Comparison of ENCODE assay signal across 8 cellular contexts in genomic region chr5:141617128-141617527, GRCh38. TPM values are rescaled to one million over a fixed set of nuclear protein-coding genes. Genes with fewer than 3 reads are reported as not detected.
DNase-seq lines count a peak whose midpoint lies in the region; ATAC-seq and TF ChIP-seq lines count a peak whose summit lies in the region.

No MANE protein-coding gene starts in this region.

- peak overlapping the region; percentile 91 to 99 for H3K27ac ChIP-seq in left lung
- H3K27ac ChIP-seq in tibial artery: peak overlapping the region; percentile 86 to 97

- H3K4me3 ChIP-seq in left lung (peak overlapping the region in 1 of 2 donors; percentile 98), tibial artery (peak overlapping the region; percentile 69 to 97)

- DNase-seq in activated CD8-positive, alpha-beta memory T cell treated with anti-CD3 and anti-CD28 coated beads, Interleukin-2, amount 10 ng/mL, durations not matched to agents 7 days and 5 days: no peak
- no peak for DNase-seq in activated CD8-positive, alpha-beta memory T cell treated with anti-CD3 and anti-CD28 coated beads for 24 hours
- no peak for DNase-seq in activated naive CD8-positive, alpha-beta T cell treated with anti-CD3 and anti-CD28 coated beads for 36 hours
- DNase-seq in left lung (no peak), tibial artery (no peak), foreskin melanocyte (no peak), SHP77 (lab: John Stamatoyannopoulos, UW) (no peak)

- ATAC-seq in activated CD8-positive, alpha-beta memory T cell treated with anti-CD3 and anti-CD28 coated beads, Interleukin-2, amount 10 ng/mL, durations not matched to agents 7 days and 5 days: no peak
- ATAC-seq in left lung (no peak), GM18511 (IDR thresholded peaks at IDR 0.05; ENCODE audit: unreplicated experiment) (no peak)

- H3K9me3 ChIP-seq in left lung (no peaks in the 10 kb centered on the region), tibial artery (no peaks in the 10 kb centered on the region)

- intact Hi-C loops in left lung (cut with DNase I): no loop called here
- intact Hi-C loops in tibial artery (cut with DNase I; ENCODE audit: low total_unique reads): no loop called here

- H3K27me3 ChIP-seq in left lung (no peaks in the 10 kb centered on the region), tibial artery (no peaks in the 10 kb centered on the region)

- H3K36me3 Mint-ChIP-seq in activated CD8-positive, alpha-beta memory T cell treated with anti-CD3 and anti-CD28 coated beads, Interleukin-2, amount 10 ng/mL, durations not matched to agents 7 days and 5 days: peaks cover 54% of the 10 kb centered on the region
- peaks cover 54% of the 10 kb centered on the region for H3K36me3 Mint-ChIP-seq in activated naive CD8-positive, alpha-beta T cell treated with anti-CD3 and anti-CD28 coated beads for 36 hours

- H3K27ac Mint-ChIP-seq in activated CD8-positive, alpha-beta memory T cell treated with anti-CD3 and anti-CD28 coated beads, Interleukin-2, amount 10 ng/mL, durations not matched to agents 7 days and 5 days: peak overlapping the region; percentile 98
- H3K27ac Mint-ChIP-seq in activated naive CD8-positive, alpha-beta T cell treated with anti-CD3 and anti-CD28 coated beads for 36 hours: peak overlapping the region; percentile 97

- peaks cover 57% of the 10 kb centered on the region for H3K4me1 Mint-ChIP-seq in activated CD8-positive, alpha-beta memory T cell treated with anti-CD3 and anti-CD28 coated beads, Interleukin-2, amount 10 ng/mL, durations not matched to agents 7 days and 5 days
- peaks cover 54% of the 10 kb centered on the region for H3K4me1 Mint-ChIP-seq in activated naive CD8-positive, alpha-beta T cell treated with anti-CD3 and anti-CD28 coated beads for 36 hours

- H3K4me3 Mint-ChIP-seq in activated CD8-positive, alpha-beta memory T cell treated with anti-CD3 and anti-CD28 coated beads, Interleukin-2, amount 10 ng/mL, durations not matched to agents 7 days and 5 days: peak overlapping the region; percentile 100
- peak overlapping the region; percentile 97 for H3K4me3 Mint-ChIP-seq in activated naive CD8-positive, alpha-beta T cell treated with anti-CD3 and anti-CD28 coated beads for 36 hours

- H3K27me3 Mint-ChIP-seq in activated CD8-positive, alpha-beta memory T cell treated with anti-CD3 and anti-CD28 coated beads, Interleukin-2, amount 10 ng/mL, durations not matched to agents 7 days and 5 days: no peaks in the 10 kb centered on the region
- no peaks in the 10 kb centered on the region for H3K27me3 Mint-ChIP-seq in activated naive CD8-positive, alpha-beta T cell treated with anti-CD3 and anti-CD28 coated beads for 36 hours

- H3K4me1 ChIP-seq in left lung (peaks cover 0 to 65% of the 10 kb centered on the region in 2 donors), tibial artery (peaks cover 0 to 50% (median 20%) of the 10 kb centered on the region in 4 donors)

- H3K36me3 ChIP-seq in left lung: peaks cover 0 to 23% of the 10 kb centered on the region in 2 donors
- peaks cover 12 to 20% (median 13%) of the 10 kb centered on the region in 3 donors for H3K36me3 ChIP-seq in tibial artery

- H3K9me3 Mint-ChIP-seq in activated CD8-positive, alpha-beta memory T cell treated with anti-CD3 and anti-CD28 coated beads, Interleukin-2, amount 10 ng/mL, durations not matched to agents 7 days and 5 days (ENCODE audit: low read depth): no peaks in the 10 kb centered on the region
- peaks cover 2% of the 10 kb centered on the region for H3K9me3 Mint-ChIP-seq in activated naive CD8-positive, alpha-beta T cell treated with anti-CD3 and anti-CD28 coated beads for 36 hours

- no peak for TF ChIP-seq CTCF in left lung (IDR thresholded peaks at IDR 0.05)
- TF ChIP-seq CTCF in tibial artery (IDR thresholded peaks at IDR 0.05): no peak

- CTCF ChIA-PET in activated CD8-positive, alpha-beta memory T cell treated with anti-CD3 and anti-CD28 coated beads, Interleukin-2, amount 10 ng/mL, durations not matched to agents 7 days and 5 days (lab: Charles Lee): interaction anchor here (0.8 to 12.8 kb wide), 9 partner anchors 9 to 92 kb away, joined by 3 to 375 read pairs (median 4); partner anchors contain the start of genes HDAC3 and RELL2

RNA-seq across cellular contexts. Expression of gene DIAPH1, which starts 1.7 kb away (rescaled TPM):
- total RNA-seq in activated CD8-positive, alpha-beta memory T cell treated with anti-CD3 and anti-CD28 coated beads, Interleukin-2, amount 10 ng/mL, durations not matched to agents 7 days and 5 days: 100 to 1,000 TPM; 284 to 295 TPM
- total RNA-seq in activated naive CD8-positive, alpha-beta T cell treated with anti-CD3 and anti-CD28 coated beads for 36 hours: 100 to 1,000 TPM; 214 to 220 TPM
- 100 to 1,000 TPM; 122 to 137 TPM for total RNA-seq in left lung

RNA-seq across cellular contexts. Expression of gene HDAC3, which starts 19.5 kb away (rescaled TPM):
- total RNA-seq in activated CD8-positive, alpha-beta memory T cell treated with anti-CD3 and anti-CD28 coated beads, Interleukin-2, amount 10 ng/mL, durations not matched to agents 7 days and 5 days: 10 to 100 TPM; 87.1 to 90.0 TPM
- total RNA-seq in activated naive CD8-positive, alpha-beta T cell treated with anti-CD3 and anti-CD28 coated beads for 36 hours: 10 to 100 TPM; 83.4 to 84.6 TPM
- total RNA-seq in left lung: 10 to 100 TPM; 41.2 to 50.0 TPM

RNA-seq across cellular contexts. Expression of gene RELL2, which starts 19.7 kb away (rescaled TPM):
- 10 to 100 TPM; 28.0 to 35.8 TPM for total RNA-seq in activated CD8-positive, alpha-beta memory T cell treated with anti-CD3 and anti-CD28 coated beads, Interleukin-2, amount 10 ng/mL, durations not matched to agents 7 days and 5 days
- total RNA-seq in activated naive CD8-positive, alpha-beta T cell treated with anti-CD3 and anti-CD28 coated beads for 36 hours: 10 to 100 TPM; 26.8 to 27.3 TPM
- total RNA-seq in left lung: 1 to 10 TPM; 2.6 to 6.3 TPM

RNA-seq across cellular contexts. Expression of gene FCHSD1, which starts 34.1 kb away (rescaled TPM):
- total RNA-seq in activated CD8-positive, alpha-beta memory T cell treated with anti-CD3 and anti-CD28 coated beads, Interleukin-2, amount 10 ng/mL, durations not matched to agents 7 days and 5 days: 10 to 100 TPM; 46.5 to 64.1 TPM
- 10 to 100 TPM; 22.4 to 24.8 TPM for total RNA-seq in activated naive CD8-positive, alpha-beta T cell treated with anti-CD3 and anti-CD28 coated beads for 36 hours
- 10 to 100 TPM; 18.0 to 18.7 TPM for total RNA-seq in left lung
